17 cellular contexts compared by ENCODE assay signal in genomic region chr2:44203542-44203941, GRCh38. TPM values are rescaled to one million over a fixed set of nuclear protein-coding genes. Genes with fewer than 3 reads are reported as not detected.
DNase-seq lines count a peak whose midpoint lies in the region; ATAC-seq, FAIRE-seq and TF ChIP-seq lines count a peak whose summit lies in the region.
"Had no signal": no experiment of that assay in that cellular context is flagged by ENCODE, and none has a peak within 500 bp of the region (broad histone marks: within the 10 kb centered on the region; RNA-seq: fewer than 3 reads in every experiment).

No MANE protein-coding gene starts in this region.

- intact Hi-C loops in natural killer cell (cut with micrococcal nuclease): no loop called here

- peaks cover 71% of the 10 kb centered on the region for H3K4me1 Mint-ChIP-seq in activated T-cell treated with anti-CD3 and anti-CD28 coated beads, Interleukin-2, amount 50 U/mL, for 24 hours (ENCODE audit: low read depth)
- H3K4me1 Mint-ChIP-seq in activated T-helper 17 cell treated with anti-CD3 and anti-CD28 coated beads, Interleukin-2, amount 50 U/mL, for 72 hours: peaks cover 28% of the 10 kb centered on the region
- peaks cover 44 to 49% of the 10 kb centered on the region in 2 donors for H3K4me1 Mint-ChIP-seq in natural killer cell

- 94% methylated on average over 3 of the region's 3 CpGs for WGBS in A549 (ENCODE audit: missing lambda C conversion rate)

- no peaks in the 10 kb centered on the region for H3K27me3 Mint-ChIP-seq in activated T-cell treated with anti-CD3 and anti-CD28 coated beads, Interleukin-2, amount 50 U/mL, for 24 hours
- no peaks in the 10 kb centered on the region for H3K27me3 Mint-ChIP-seq in activated T-helper 17 cell treated with anti-CD3 and anti-CD28 coated beads, Interleukin-2, amount 50 U/mL, for 72 hours
- no peaks in the 10 kb centered on the region for H3K27me3 Mint-ChIP-seq in natural killer cell (ENCODE audit: low read depth in 2 of 2)

- no peak overlapping the region for H3K4me3 Mint-ChIP-seq in activated T-cell treated with anti-CD3 and anti-CD28 coated beads, Interleukin-2, amount 50 U/mL, for 24 hours
- no peak overlapping the region for H3K4me3 Mint-ChIP-seq in activated T-helper 17 cell treated with anti-CD3 and anti-CD28 coated beads, Interleukin-2, amount 50 U/mL, for 72 hours
- H3K4me3 Mint-ChIP-seq in natural killer cell: peak overlapping the region; percentile 4

- no peak overlapping the region for H3K27ac ChIP-seq in A549
- H3K27ac ChIP-seq: 22Rv1, BLaER1, GM23248 had no signal

- no peak overlapping the region for H3K4me2 ChIP-seq in A549
- H3K4me2 ChIP-seq: BLaER1 had no signal

- no peak for TF ChIP-seq EP300 in A549 (IDR thresholded peaks at IDR 0.05)

- no peak overlapping the region for H3K4me3 ChIP-seq in A549
- H3K4me3 ChIP-seq in foreskin fibroblast (ENCODE audit: low read depth in 1 of 2, low read length in 2 of 2): no peak overlapping the region
- H3K4me3 ChIP-seq: BLaER1, GM23248 had no signal

- H3K9me3 Mint-ChIP-seq in activated T-cell treated with anti-CD3 and anti-CD28 coated beads, Interleukin-2, amount 50 U/mL, for 24 hours: no peaks in the 10 kb centered on the region
- no peaks in the 10 kb centered on the region for H3K9me3 Mint-ChIP-seq in activated T-helper 17 cell treated with anti-CD3 and anti-CD28 coated beads, Interleukin-2, amount 50 U/mL, for 72 hours
- H3K9me3 Mint-ChIP-seq in natural killer cell: no peaks in the 10 kb centered on the region

- peaks cover 14% of the 10 kb centered on the region; the same call in 1 of the 3 replicates for H3K4me1 ChIP-seq in A549

- no peak for ATAC-seq in A549
- ATAC-seq in activated T-helper 17 cell treated with anti-CD3 and anti-CD28 coated beads, Interleukin-2, amount 50 U/mL, for 72 hours (replicated peaks): no peak
- no peak for ATAC-seq in natural killer cell
- no peak for ATAC-seq in GM21528 (IDR thresholded peaks at IDR 0.05; ENCODE audit: low FRiP score, unreplicated experiment)
- no peak for ATAC-seq in HG02840 (IDR thresholded peaks at IDR 0.05; ENCODE audit: low FRiP score, unreplicated experiment)
- ATAC-seq: HepG2 had no signal

- CTCF ChIA-PET in A549 (lab: Yijun Ruan, JAX): interaction anchor here (1.0 to 1.7 kb wide), 2 partner anchors 88 to 160 kb away, joined by 4 read pairs; no protein-coding TSS in a partner anchor

- TF ChIP-seq RAD21 in A549 (conservative IDR thresholded peaks at IDR 0.05 in 1 of 2, IDR thresholded peaks at IDR 0.05 in 1 of 2): no peak

- H3K27ac Mint-ChIP-seq in activated T-cell treated with anti-CD3 and anti-CD28 coated beads, Interleukin-2, amount 50 U/mL, for 24 hours: peak overlapping the region; percentile 29
- peak overlapping the region; percentile 73 for H3K27ac Mint-ChIP-seq in activated T-helper 17 cell treated with anti-CD3 and anti-CD28 coated beads, Interleukin-2, amount 50 U/mL, for 72 hours
- peak overlapping the region; percentile 32 to 54 for H3K27ac Mint-ChIP-seq in natural killer cell

- H3K36me3 Mint-ChIP-seq in activated T-cell treated with anti-CD3 and anti-CD28 coated beads, Interleukin-2, amount 50 U/mL, for 24 hours (ENCODE audit: low read depth): peaks cover 59% of the 10 kb centered on the region
- H3K36me3 Mint-ChIP-seq in activated T-helper 17 cell treated with anti-CD3 and anti-CD28 coated beads, Interleukin-2, amount 50 U/mL, for 72 hours (ENCODE audit: low read depth): peaks cover 49% of the 10 kb centered on the region
- H3K36me3 Mint-ChIP-seq in natural killer cell: peaks cover 10% of the 10 kb centered on the region

- H3K9me3 ChIP-seq in A549: no peaks in the 10 kb centered on the region

- FAIRE-seq in A549 (lab: Jason Lieb, UNC): no peak
- FAIRE-seq: HepG2, HTR-8/SVneo had no signal

- TF ChIP-seq CTCF in A549 (IDR thresholded peaks at IDR 0.05): no peak
- TF ChIP-seq CTCF in natural killer cell (IDR thresholded peaks at IDR 0.05): no peak
- TF ChIP-seq CTCF in foreskin fibroblast (IDR thresholded peaks at IDR 0.05; ENCODE audit: low read depth, low read length): no peak

- no peak for DNase-seq in activated T-cell treated with anti-CD3 and anti-CD28 coated beads, Interleukin-2, amount 50 U/mL, for 24 hours
- DNase-seq in activated T-cell treated with anti-CD3 and anti-CD28 coated beads for 4 hours (no peak), A549 (ENCODE audit: low read depth in 1 of 2, low spot score in 1 of 2) (no peak), natural killer cell (no peak), foreskin fibroblast (no peak)
- DNase-seq: AML-193, Calu3, DMS 273 treated with DMSO at 0.1 percent for 48 hours, GM23248, H7 had no signal

- no peak for TF ChIP-seq POLR2A in A549 (IDR thresholded peaks at IDR 0.05; ENCODE audit: low read length)

- POLR2A ChIA-PET in A549 (lab: Yijun Ruan, JAX): no interaction called here

TF ChIP-seq in A549, 52 proteins besides CTCF, POLR2A, EP300 and RAD21:
- TF ChIP-seq CHD4 (IDR thresholded peaks at IDR 0.05; ENCODE audit: borderline replicate concordance): peak; percentile 51; the same call in 1 of the 2 replicates
- peak; percentile 83; the same call in 1 of the 2 replicates for TF ChIP-seq HDAC2 (IDR thresholded peaks at IDR 0.05)
- peak; percentile 85 for TF ChIP-seq KDM1A (IDR thresholded peaks at IDR 0.05; ENCODE audit: low read depth)
- TF ChIP-seq RNF2 (IDR thresholded peaks at IDR 0.05; ENCODE audit: borderline replicate concordance, low read depth): no peak

RNA-seq across cellular contexts. Expression of gene PPM1B, which starts 34.9 kb away (rescaled TPM):
- 75.1 and 78.3 TPM in 2 replicates for polyA plus RNA-seq in A549 (2011; rRNA removed)
- polyA plus RNA-seq in A549 (2012; cell fraction: cytosol; rRNA removed): 21.7 and 25.3 TPM in 2 replicates
- 9.8 and 13.3 TPM in 2 replicates for polyA plus RNA-seq in A549 (2012; cell fraction: nucleus; rRNA removed)
- 49.0 to 51.2 TPM (median 49.1 TPM) in 3 replicates for polyA plus RNA-seq in A549 (2017; fragmentation: RNase III; extraction: RNeasy Plus Mini Kit Qiagen cat#74134 plus additional on column Dnase treatment)
- 51.2 and 60.5 TPM in 2 replicates for polyA minus RNA-seq in A549 (2011; rRNA and poly(A)+ RNA removed)
- 10 to 100 TPM; 36.3 to 38.9 TPM for total RNA-seq in activated T-helper 17 cell treated with anti-CD3 and anti-CD28 coated beads, Interleukin-2, amount 50 U/mL, for 72 hours
- 100 to 1,000 TPM in 1 of 3 donors, 10 to 100 TPM in 2; 79.9 to 102 (median 98.8) TPM for total RNA-seq in natural killer cell
